ENCODE assay signal across 14 cellular contexts in genomic region chr14:95025941-95026340, GRCh38.
DNase-seq lines count a peak whose midpoint lies in the region; ATAC-seq and TF ChIP-seq lines count a peak whose summit lies in the region.
"Had no signal": no experiment of that assay in that cellular context is flagged by ENCODE, and none has a peak within 500 bp of the region (broad histone marks: within the 10 kb centered on the region; RNA-seq: fewer than 3 reads in every experiment).

No MANE protein-coding gene starts in this region.

- H3K4me3 Mint-ChIP-seq in activated CD8-positive, alpha-beta memory T cell treated with anti-CD3 and anti-CD28 coated beads, Interleukin-2, amount 10 ng/mL, durations not matched to agents 7 days and 5 days, result no peak overlapping the region
- H3K4me3 Mint-ChIP-seq in activated naive CD4-positive, alpha-beta T cell treated with anti-CD3 and anti-CD28 coated beads, Interleukin-2, amount 10 ng/mL, durations not matched to agents 7 days and 5 days, result no peak overlapping the region
- H3K4me3 Mint-ChIP-seq: CD4-positive, CD25-positive, alpha-beta regulatory T cell; HFFc6 had no signal

- peaks cover under 1% of the 10 kb centered on the region for H3K4me1 Mint-ChIP-seq in activated CD8-positive, alpha-beta memory T cell treated with anti-CD3 and anti-CD28 coated beads, Interleukin-2, amount 10 ng/mL, durations not matched to agents 7 days and 5 days
- H3K4me1 Mint-ChIP-seq in activated naive CD4-positive, alpha-beta T cell treated with anti-CD3 and anti-CD28 coated beads, Interleukin-2, amount 10 ng/mL, durations not matched to agents 7 days and 5 days, result peaks cover 1% of the 10 kb centered on the region
- H3K4me1 Mint-ChIP-seq: CD4-positive, CD25-positive, alpha-beta regulatory T cell had no signal

- 83% methylated on average over 1 of the region's 6 CpGs for WGBS in esophagus muscularis mucosa

- no peak overlapping the region for H3K27ac Mint-ChIP-seq in activated CD8-positive, alpha-beta memory T cell treated with anti-CD3 and anti-CD28 coated beads, Interleukin-2, amount 10 ng/mL, durations not matched to agents 7 days and 5 days
- H3K27ac Mint-ChIP-seq in activated naive CD4-positive, alpha-beta T cell treated with anti-CD3 and anti-CD28 coated beads, Interleukin-2, amount 10 ng/mL, durations not matched to agents 7 days and 5 days, result no peak overlapping the region
- H3K27ac Mint-ChIP-seq: CD4-positive, CD25-positive, alpha-beta regulatory T cell; HFFc6 had no signal

- H3K4me3 ChIP-seq in esophagus muscularis mucosa, result no peak overlapping the region
- H3K4me3 ChIP-seq: BLaER1 treated with 17β-estradiol and CSF1 and Interleukin-3, amounts not matched to agents 10 nM and 100 nM had no signal

- H3K27me3 Mint-ChIP-seq in activated CD8-positive, alpha-beta memory T cell treated with anti-CD3 and anti-CD28 coated beads, Interleukin-2, amount 10 ng/mL, durations not matched to agents 7 days and 5 days, result peaks cover 13% of the 10 kb centered on the region
- peaks cover 4% of the 10 kb centered on the region for H3K27me3 Mint-ChIP-seq in activated naive CD4-positive, alpha-beta T cell treated with anti-CD3 and anti-CD28 coated beads, Interleukin-2, amount 10 ng/mL, durations not matched to agents 7 days and 5 days

- TF ChIP-seq EP300 in esophagus muscularis mucosa (IDR thresholded peaks at IDR 0.05), result no peak

- intact Hi-C loops in esophagus muscularis mucosa (cut with DNase I), result no loop called here

- peaks cover 2% of the 10 kb centered on the region for H3K9me3 Mint-ChIP-seq in activated CD8-positive, alpha-beta memory T cell treated with anti-CD3 and anti-CD28 coated beads, Interleukin-2, amount 10 ng/mL, durations not matched to agents 7 days and 5 days (ENCODE audit: low read depth)
- peaks cover 5% of the 10 kb centered on the region for H3K9me3 Mint-ChIP-seq in activated naive CD4-positive, alpha-beta T cell treated with anti-CD3 and anti-CD28 coated beads, Interleukin-2, amount 10 ng/mL, durations not matched to agents 7 days and 5 days

- no peaks in the 10 kb centered on the region for H3K36me3 Mint-ChIP-seq in activated CD8-positive, alpha-beta memory T cell treated with anti-CD3 and anti-CD28 coated beads, Interleukin-2, amount 10 ng/mL, durations not matched to agents 7 days and 5 days
- H3K36me3 Mint-ChIP-seq in activated naive CD4-positive, alpha-beta T cell treated with anti-CD3 and anti-CD28 coated beads, Interleukin-2, amount 10 ng/mL, durations not matched to agents 7 days and 5 days, result no peaks in the 10 kb centered on the region
- H3K36me3 Mint-ChIP-seq: CD4-positive, CD25-positive, alpha-beta regulatory T cell had no signal

- TF ChIP-seq POLR2A in esophagus muscularis mucosa (IDR thresholded peaks at IDR 0.05; ENCODE audit: low read depth), result no peak

- H3K4me1 ChIP-seq in esophagus muscularis mucosa, result no peaks in the 10 kb centered on the region

- CTCF ChIA-PET in activated CD8-positive, alpha-beta memory T cell treated with anti-CD3 and anti-CD28 coated beads, Interleukin-2, amount 10 ng/mL, durations not matched to agents 7 days and 5 days (lab: Charles Lee), result no interaction called here
- CTCF ChIA-PET in activated naive CD4-positive, alpha-beta T cell treated with anti-CD3 and anti-CD28 coated beads, Interleukin-2, amount 10 ng/mL, durations not matched to agents 7 days and 5 days (lab: Charles Lee), result interaction anchor here (0.6 kb wide), 1 partner anchor 97 kb away, joined by 3 read pairs; no protein-coding TSS in a partner anchor

- no peak for ATAC-seq in activated CD8-positive, alpha-beta memory T cell treated with anti-CD3 and anti-CD28 coated beads, Interleukin-2, amount 10 ng/mL, durations not matched to agents 7 days and 5 days

- peak; percentile 12 for DNase-seq in activated CD8-positive, alpha-beta memory T cell treated with anti-CD3 and anti-CD28 coated beads, Interleukin-2, amount 50 U/mL, for 48 hours
- no peak for DNase-seq in activated CD8-positive, alpha-beta memory T cell treated with anti-CD3 and anti-CD28 coated beads, Interleukin-2, amount 10 ng/mL, durations not matched to agents 7 days and 5 days
- DNase-seq in esophagus muscularis mucosa (ENCODE audit: extremely low spot score), result peak; percentile 78
- peak; percentile 3 for DNase-seq in mucosa of gallbladder (ENCODE audit: low spot score)
- peak; percentile 1 for DNase-seq in stimulated activated CD8-positive, alpha-beta memory T cell treated with anti-CD3 and anti-CD28 coated beads, Interleukin-4, amount 100 ng/mL, for 48 hours
- DNase-seq in NCI-H146 treated with DMSO at 0.1 percent for 48 hours (lab: John Stamatoyannopoulos, UW; ENCODE audit: unreplicated experiment), result no peak
- DNase-seq in activated naive CD4-positive, alpha-beta T cell treated with anti-CD3 and anti-CD28 coated beads, Interleukin-2, amount 10 ng/mL, durations not matched to agents 7 days and 5 days, result no peak
- DNase-seq: ACHN; CD4-positive, CD25-positive, alpha-beta regulatory T cell; DMS53; GF-D8; HCEC 1CT; HFFc6 had no signal

- TF ChIP-seq CTCF in esophagus muscularis mucosa (IDR thresholded peaks at IDR 0.05), result no peak

- H3K27ac ChIP-seq in esophagus muscularis mucosa (replicated peaks in 1 of 4), result no peak overlapping the region
- H3K27ac ChIP-seq: BLaER1 treated with 17β-estradiol and CSF1 and Interleukin-3, amounts not matched to agents 10 nM and 100 nM had no signal

- no peaks in the 10 kb centered on the region for H3K27me3 ChIP-seq in esophagus muscularis mucosa
- H3K27me3 ChIP-seq: BLaER1 treated with 17β-estradiol and CSF1 and Interleukin-3, amounts not matched to agents 10 nM and 100 nM had no signal

- H3K9me3 ChIP-seq in esophagus muscularis mucosa, result peaks cover 0 to 4% (median 0%) of the 10 kb centered on the region in 4 donors

- H3K36me3 ChIP-seq in esophagus muscularis mucosa, result no peaks in the 10 kb centered on the region
- H3K36me3 ChIP-seq: BLaER1 treated with 17β-estradiol and CSF1 and Interleukin-3, amounts not matched to agents 10 nM and 100 nM had no signal

Comparison
In these comparisons a context has a peak if more than half of its experiments do, and no peak if none do; other contexts are left out.
1. DNase-seq: peak in activated CD8-positive, alpha-beta memory T cell treated with anti-CD3 and anti-CD28 coated beads, Interleukin-2, amount 50 U/mL, for 48 hours (single experiment), esophagus muscularis mucosa (single experiment), mucosa of gallbladder (single experiment) and stimulated activated CD8-positive, alpha-beta memory T cell treated with anti-CD3 and anti-CD28 coated beads, Interleukin-4, amount 100 ng/mL, for 48 hours (single experiment); none in activated CD8-positive, alpha-beta memory T cell treated with anti-CD3 and anti-CD28 coated beads, Interleukin-2, amount 10 ng/mL, durations not matched to agents 7 days and 5 days (single experiment), NCI-H146 treated with DMSO at 0.1 percent for 48 hours (single experiment) and activated naive CD4-positive, alpha-beta T cell treated with anti-CD3 and anti-CD28 coated beads, Interleukin-2, amount 10 ng/mL, durations not matched to agents 7 days and 5 days (single experiment).